Comparison of ENCODE assay signal across 27 cellular contexts in the genomic region with DNA sequence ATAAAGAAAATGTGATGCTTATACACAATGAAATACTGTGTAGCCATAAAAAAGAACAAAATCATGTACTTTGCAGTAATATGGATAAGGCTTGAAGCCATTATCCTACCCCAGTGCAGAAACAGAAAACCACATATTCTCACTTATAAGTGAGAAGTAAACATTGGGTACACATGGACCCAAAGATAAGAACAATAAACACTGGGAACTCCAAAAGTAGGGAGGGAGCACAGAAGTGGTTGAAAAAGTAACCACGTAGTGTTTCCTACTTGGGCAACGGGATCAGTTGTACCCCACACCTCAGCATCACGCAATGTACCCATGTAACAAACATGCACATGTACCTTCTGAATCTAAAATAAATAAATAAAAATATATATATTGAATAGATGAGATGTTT.
"Had no signal": no experiment of that assay in that cellular context is flagged by ENCODE, and none has a peak within 500 bp of the region (broad histone marks: within the 10 kb centered on the region; RNA-seq: fewer than 3 reads in every experiment).

No MANE protein-coding gene starts in this region.

- H3K36me3 ChIP-seq: colonic mucosa, gastrocnemius medialis had no signal

- H2AFZ ChIP-seq: hepatocyte had no signal

- H3K79me2 ChIP-seq: hepatocyte had no signal

- H3K4me2 ChIP-seq: hepatocyte had no signal

- H3K27ac ChIP-seq: colonic mucosa, coronary artery, dorsolateral prefrontal cortex, epithelial cell of prostate, esophagus muscularis mucosa, esophagus squamous epithelium, foreskin keratinocyte, gastrocnemius medialis, gastroesophageal sphincter, heart left ventricle, heart right ventricle, hepatocyte had no signal

- FAIRE-seq: endometrium, endothelial cell of umbilical vein had no signal

- ATAC-seq: effector memory CD8-positive, alpha-beta T cell; esophagus mucosa; foreskin keratinocyte; gastrocnemius medialis; gastroesophageal sphincter; heart left ventricle; heart right ventricle had no signal

- DNase-seq: colonic mucosa; cortex of kidney; dermis blood vessel endothelial cell; dorsolateral prefrontal cortex; effector CD4-positive, alpha-beta T cell; effector CD8-positive, alpha-beta T cell; effector memory CD4-positive, alpha-beta T cell; effector memory CD8-positive, alpha-beta T cell; endodermal cell; erythroblast; esophagus squamous epithelium; foreskin fibroblast; foreskin keratinocyte; foreskin melanocyte; gastrocnemius medialis; glutamatergic neuron; head of caudate nucleus; heart left ventricle; heart right ventricle had no signal

- H3K27me3 ChIP-seq: colonic mucosa, dorsolateral prefrontal cortex, esophagus muscularis mucosa, esophagus squamous epithelium, foreskin keratinocyte, gastrocnemius medialis, gastroesophageal sphincter, heart left ventricle, heart right ventricle, hepatocyte had no signal

- H3K4me1 ChIP-seq: colonic mucosa, esophagus muscularis mucosa, esophagus squamous epithelium, foreskin keratinocyte, gastrocnemius medialis, gastroesophageal sphincter, heart left ventricle, heart right ventricle had no signal

- H3K4me3 ChIP-seq: colonic mucosa, coronary artery, dorsolateral prefrontal cortex, esophagus muscularis mucosa, esophagus squamous epithelium, gastrocnemius medialis, gastroesophageal sphincter, heart left ventricle, heart right ventricle, hepatocyte had no signal

- H3K9me3 ChIP-seq: colonic mucosa, gastrocnemius medialis had no signal
